Comparison of ENCODE assay signal across 4 cellular contexts in genomic region chr2:28174211-28174610, GRCh38.
"Had no signal": no experiment of that assay in that cellular context is flagged by ENCODE, and none has a peak within 500 bp of the region (broad histone marks: within the 10 kb centered on the region; RNA-seq: fewer than 3 reads in every experiment).

No MANE protein-coding gene starts in this region.

- H2AFZ ChIP-seq: GM23338 had no signal

- H3K4me3 ChIP-seq: GM23338 had no signal

- H3K4me2 ChIP-seq: GM23338 had no signal

- DNase-seq: H9, HCEC 1CT, KBM-7 had no signal
